Comparison of ENCODE assay signal across 8 cellular contexts in genomic region chr1:15046487-15047165, GRCh38.
A peak's percentile ranks its signal among the peaks of the same experiment; 100 is the strongest.
DNase-seq lines count a peak whose midpoint lies in the region; ATAC-seq, FAIRE-seq and TF ChIP-seq lines count a peak whose summit lies in the region.

No MANE protein-coding gene starts in this region.

- H3K4me1 Mint-ChIP-seq in CD4-positive, alpha-beta T cell (ENCODE audit: low read depth): no peaks in the 10 kb centered on the region

- CTCF ChIA-PET in CD4-positive, alpha-beta T cell (lab: Charles Lee): no interaction called here

- no peak overlapping the region for H2AFZ ChIP-seq in parathyroid adenoma

- no peaks in the 10 kb centered on the region for H3K36me3 ChIP-seq in parathyroid adenoma (ENCODE audit: control insufficient read depth, insufficient read depth, low read length)

- H3K9ac ChIP-seq in parathyroid adenoma: no peak overlapping the region

- DNase-seq in CD4-positive, alpha-beta T cell: peak; percentile 7 to 54 (median 26)
- peak; percentile 48 for DNase-seq in HCEC 1CT
- DNase-seq in RCC 7860 (ENCODE audit: low spot score): peak; percentile 63
- peak; percentile 41 for DNase-seq in activated naive CD4-positive, alpha-beta T cell treated with anti-CD3 and anti-CD28 coated beads, Interleukin-2, amount 50 U/mL, for 16 hours
- peak; percentile 82 for DNase-seq in globus pallidus (ENCODE audit: low spot score)
- peak; percentile 88 for DNase-seq in urothelium cell line (ENCODE audit: low spot score)

- H3K27ac ChIP-seq in CD4-positive, alpha-beta T cell (ENCODE audit: low read depth, low read length): no peak overlapping the region
- H3K27ac ChIP-seq in parathyroid adenoma: no peak overlapping the region

- no peak for ATAC-seq in CD4-positive, alpha-beta T cell (ENCODE audit: poor library complexity)
- ATAC-seq in HG03108 (IDR thresholded peaks at IDR 0.05; ENCODE audit: unreplicated experiment): no peak

- peak; percentile 40 for FAIRE-seq in RCC 7860 (lab: Jason Lieb, UNC)
- no peak for FAIRE-seq in urothelium cell line (lab: Jason Lieb, UNC)

- H3K27ac Mint-ChIP-seq in CD4-positive, alpha-beta T cell: no peak overlapping the region

- no peaks in the 10 kb centered on the region for H3K27me3 Mint-ChIP-seq in CD4-positive, alpha-beta T cell

- POLR2A ChIA-PET in CD4-positive, alpha-beta T cell (lab: Charles Lee): no interaction called here

- H3K4me3 ChIP-seq in parathyroid adenoma (ENCODE audit: low read depth, low read length): no peak overlapping the region

- H3K4me2 ChIP-seq in parathyroid adenoma (ENCODE audit: low read length): no peak overlapping the region

- H3K36me3 Mint-ChIP-seq in CD4-positive, alpha-beta T cell (ENCODE audit: low read depth): no peaks in the 10 kb centered on the region

- H3K4me3 Mint-ChIP-seq in CD4-positive, alpha-beta T cell: no peak overlapping the region

- H3K27me3 ChIP-seq in CD4-positive, alpha-beta T cell (ENCODE audit: control insufficient read depth, insufficient read depth, low read length): no peaks in the 10 kb centered on the region
- H3K27me3 ChIP-seq in parathyroid adenoma (ENCODE audit: control insufficient read depth, insufficient read depth, low read length): no peaks in the 10 kb centered on the region

- intact Hi-C loops in CD4-positive, alpha-beta T cell (cut with DNase I, micrococcal nuclease): loop anchor here in 1 of 2 experiments (5.0 to 10.0 kb wide), 4 partner anchors 269 to 1382 kb away; no protein-coding TSS in a partner anchor

- peak; percentile 76 for TF ChIP-seq CTCF in CD4-positive, alpha-beta T cell (IDR thresholded peaks at IDR 0.05)
- TF ChIP-seq CTCF in parathyroid adenoma (IDR thresholded peaks at IDR 0.05): peak; percentile 83

- no peaks in the 10 kb centered on the region for H3K9me3 Mint-ChIP-seq in CD4-positive, alpha-beta T cell

- H3K79me2 ChIP-seq in parathyroid adenoma: peaks cover 7% of the 10 kb centered on the region

- no peaks in the 10 kb centered on the region for H3K4me1 ChIP-seq in parathyroid adenoma

- no peaks in the 10 kb centered on the region for H3K9me3 ChIP-seq in CD4-positive, alpha-beta T cell (ENCODE audit: control insufficient read depth, low read length)
- H3K9me3 ChIP-seq in parathyroid adenoma (ENCODE audit: control insufficient read depth, low read length): no peaks in the 10 kb centered on the region

Comparison
In these comparisons a context has a peak if more than half of its experiments do, and no peak if none do; other contexts are left out.
1. DNase-seq: peak in every context shown above with its lines; median percentile 88 in urothelium cell line; 82 in globus pallidus; 63 in RCC 7860; 48 in HCEC 1CT; 41 in activated naive CD4-positive, alpha-beta T cell treated with anti-CD3 and anti-CD28 coated beads, Interleukin-2, amount 50 U/mL, for 16 hours; 26 in CD4-positive, alpha-beta T cell.